ENCODE assay signal across 17 cellular contexts in the genomic region with DNA sequence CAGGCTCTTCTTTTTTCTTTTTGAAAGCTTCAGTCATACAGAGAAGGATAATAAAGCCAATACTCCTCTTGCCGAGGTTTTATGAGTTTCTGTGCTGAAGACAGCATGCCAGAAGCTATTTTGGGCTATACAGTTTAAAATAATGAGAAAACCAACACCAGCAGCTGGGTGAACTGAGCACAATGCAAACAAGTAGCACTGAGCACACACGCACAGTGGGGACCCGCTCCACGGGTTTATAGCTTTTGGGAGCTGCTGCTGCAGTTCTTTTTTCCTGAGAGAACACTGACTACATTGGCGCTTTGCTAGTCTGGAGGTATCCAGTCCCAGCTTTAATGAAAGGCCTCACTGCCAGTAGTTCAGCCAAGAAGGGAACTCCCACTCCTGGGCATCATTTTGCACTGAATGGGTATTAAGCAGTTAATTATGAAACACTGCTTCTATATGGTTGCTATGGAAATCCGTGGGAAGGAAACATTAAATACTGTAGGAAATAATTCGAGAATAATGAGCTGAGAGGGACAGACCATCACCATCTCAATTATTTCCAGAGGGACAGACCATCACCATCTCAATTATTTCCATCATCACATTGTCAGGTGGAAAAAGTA.
DNase-seq lines count a peak whose midpoint lies in the region; ATAC-seq and TF ChIP-seq lines count a peak whose summit lies in the region.
"Had no signal": no experiment of that assay in that cellular context is flagged by ENCODE, and none has a peak within 500 bp of the region (broad histone marks: within the 10 kb centered on the region; RNA-seq: fewer than 3 reads in every experiment).

No MANE protein-coding gene starts in this region.

- H2AFZ ChIP-seq in osteoblast (ENCODE audit: low read length): peak overlapping the region; percentile 70

- H3K27ac Mint-ChIP-seq in activated naive CD4-positive, alpha-beta T cell treated with anti-CD3 and anti-CD28 coated beads, Interleukin-2, amount 50 U/mL, for 72 hours: no peak overlapping the region
- H3K27ac Mint-ChIP-seq in stimulated activated naive B cell treated with anti-CD40 and anti-IgM and Interleukin-4, amounts not matched to agents 10 μg/mL and 1 μg/mL and 100 μg/mL, for 72 hours: no peak overlapping the region
- H3K27ac Mint-ChIP-seq: activated T-helper 2 cell treated with anti-CD3 and anti-CD28 coated beads, Interferon-gamma antibody, Interleukin-2, Interleukin-4, amounts not matched to agents 10 μg/mL and 5 μg/mL and 100 μg/mL, durations not matched to agents 14 hours and 24 hours and 36 hours had no signal

- no peaks in the 10 kb centered on the region for H3K36me3 ChIP-seq in osteoblast (ENCODE audit: insufficient read depth, low read length)
- H3K36me3 ChIP-seq in right lobe of liver: no peaks in the 10 kb centered on the region
- H3K36me3 ChIP-seq: colonic mucosa, MG63 had no signal

- peak overlapping the region in 53 of 59 donors; percentile 1 to 90 (median 63) for H3K27ac ChIP-seq in dorsolateral prefrontal cortex
- H3K27ac ChIP-seq in osteoblast (ENCODE audit: low read depth, low read length): no peak overlapping the region
- H3K27ac ChIP-seq in right lobe of liver: no peak overlapping the region
- H3K27ac ChIP-seq: colonic mucosa had no signal

- peak; percentile 3 for DNase-seq in ELF-1 (ENCODE audit: low read depth, low spot score)
- DNase-seq in NCI-H2227 treated with DMSO at 0.1 percent for 48 hours (lab: John Stamatoyannopoulos, UW): peak; percentile 45
- peak in 4 of 10 donors; percentile 25 to 45 (median 44) for DNase-seq in dorsolateral prefrontal cortex
- no peak for DNase-seq in osteoblast (ENCODE audit: insufficient read length, low spot score, missing footprints)
- DNase-seq in activated naive CD4-positive, alpha-beta T cell treated with anti-CD3 and anti-CD28 coated beads, Interleukin-2, amount 50 U/mL, for 72 hours (ENCODE audit: low spot score in 2 of 2): no peak
- DNase-seq in right lobe of liver: no peak
- no peak for DNase-seq in lower leg skin (ENCODE audit: low spot score in 2 of 2)
- no peak for DNase-seq in stimulated activated naive B cell treated with anti-CD40 and anti-IgM and Interleukin-4, amounts not matched to agents 10 μg/mL and 1 μg/mL and 100 μg/mL, for 72 hours
- DNase-seq: activated CD8-positive, alpha-beta memory T cell treated with anti-CD3 and anti-CD28 coated beads for 24 hours; Calu3; colonic mucosa; erythroblast; GOT3; MG63; PC-3 had no signal

- 57% methylated on average over 4 of the region's 7 CpGs for WGBS in right lobe of liver (ENCODE audit: insufficient coverage, low coverage, low lambda C conversion rate, missing lambda C conversion rate)
- 56 to 59% methylated on average over 7 of the region's 7 CpGs for WGBS in lower leg skin, 2 donors

- H3K36me3 Mint-ChIP-seq in activated naive CD4-positive, alpha-beta T cell treated with anti-CD3 and anti-CD28 coated beads, Interleukin-2, amount 50 U/mL, for 72 hours: no peaks in the 10 kb centered on the region
- no peaks in the 10 kb centered on the region for H3K36me3 Mint-ChIP-seq in stimulated activated naive B cell treated with anti-CD40 and anti-IgM and Interleukin-4, amounts not matched to agents 10 μg/mL and 1 μg/mL and 100 μg/mL, for 72 hours

- peaks cover 0 to 10% of the 10 kb centered on the region in 2 donors for H3K9me3 Mint-ChIP-seq in activated naive CD4-positive, alpha-beta T cell treated with anti-CD3 and anti-CD28 coated beads, Interleukin-2, amount 50 U/mL, for 72 hours
- H3K9me3 Mint-ChIP-seq in stimulated activated naive B cell treated with anti-CD40 and anti-IgM and Interleukin-4, amounts not matched to agents 10 μg/mL and 1 μg/mL and 100 μg/mL, for 72 hours: no peaks in the 10 kb centered on the region
- H3K9me3 Mint-ChIP-seq: activated T-helper 2 cell treated with anti-CD3 and anti-CD28 coated beads, Interferon-gamma antibody, Interleukin-2, Interleukin-4, amounts not matched to agents 10 μg/mL and 5 μg/mL and 100 μg/mL, durations not matched to agents 14 hours and 24 hours and 36 hours had no signal

- H3K79me2 ChIP-seq in osteoblast (ENCODE audit: insufficient read depth, low read length): no peaks in the 10 kb centered on the region

- no peak overlapping the region for H3K4me3 ChIP-seq in dorsolateral prefrontal cortex
- no peak overlapping the region for H3K4me3 ChIP-seq in osteoblast (ENCODE audit: insufficient read depth, low read length)
- no peak overlapping the region for H3K4me3 ChIP-seq in right lobe of liver
- no peak overlapping the region for H3K4me3 ChIP-seq in lower leg skin (ENCODE audit: low read depth, poor library complexity, severe bottlenecking)
- H3K4me3 ChIP-seq: colonic mucosa, MG63 had no signal

- H3K4me1 Mint-ChIP-seq in stimulated activated naive B cell treated with anti-CD40 and anti-IgM and Interleukin-4, amounts not matched to agents 10 μg/mL and 1 μg/mL and 100 μg/mL, for 72 hours: no peaks in the 10 kb centered on the region

- H3K27me3 Mint-ChIP-seq in stimulated activated naive B cell treated with anti-CD40 and anti-IgM and Interleukin-4, amounts not matched to agents 10 μg/mL and 1 μg/mL and 100 μg/mL, for 72 hours: no peaks in the 10 kb centered on the region

- H4K20me1 ChIP-seq in osteoblast (ENCODE audit: insufficient read depth, low read length): no peaks in the 10 kb centered on the region

- intact Hi-C loops in dorsolateral prefrontal cortex (cut with DNase I): no loop called here
- intact Hi-C loops in right lobe of liver (cut with DNase I): no loop called here
- intact Hi-C loops in lower leg skin (cut with DNase I; ENCODE audit: low total_unique reads): no loop called here

- H3K4me3 Mint-ChIP-seq in stimulated activated naive B cell treated with anti-CD40 and anti-IgM and Interleukin-4, amounts not matched to agents 10 μg/mL and 1 μg/mL and 100 μg/mL, for 72 hours: no peak overlapping the region

- TF ChIP-seq CTCF in dorsolateral prefrontal cortex (IDR thresholded peaks at IDR 0.05 in 54 of 56, conservative IDR thresholded peaks at IDR 0.05 in 2 of 56; ENCODE audit: low read depth in 1 of 56, partially characterized antibody in 56 of 56) (no peak), osteoblast (IDR thresholded peaks at IDR 0.05; ENCODE audit: extremely low read depth, low read depth, low read length) (no peak), right lobe of liver (IDR thresholded peaks at IDR 0.05) (no peak), lower leg skin (IDR thresholded peaks at IDR 0.05) (no peak)

- TF ChIP-seq POLR2A in right lobe of liver (IDR thresholded peaks at IDR 0.05) (no peak), lower leg skin (IDR thresholded peaks at IDR 0.05) (no peak)

- H3K4me1 ChIP-seq in osteoblast (ENCODE audit: insufficient read depth, low read length) (no peaks in the 10 kb centered on the region), right lobe of liver (no peaks in the 10 kb centered on the region)
- H3K4me1 ChIP-seq: colonic mucosa had no signal

- ATAC-seq in activated naive CD4-positive, alpha-beta T cell treated with anti-CD3 and anti-CD28 coated beads, Interleukin-2, amount 50 U/mL, for 72 hours: no peak
- ATAC-seq in right lobe of liver: no peak
- ATAC-seq in stimulated activated naive B cell treated with anti-CD40 and anti-IgM and Interleukin-4, amounts not matched to agents 10 μg/mL and 1 μg/mL and 100 μg/mL, for 72 hours (replicated peaks): no peak
- ATAC-seq: PC-3, SK-N-SH treated with all-trans-retinoic acid at 6 μM for 48 hours had no signal

- no peaks in the 10 kb centered on the region for H3K27me3 ChIP-seq in dorsolateral prefrontal cortex
- H3K27me3 ChIP-seq in osteoblast (ENCODE audit: insufficient read depth, low read length): no peaks in the 10 kb centered on the region
- no peaks in the 10 kb centered on the region for H3K27me3 ChIP-seq in right lobe of liver
- H3K27me3 ChIP-seq: colonic mucosa, MG63 had no signal

- H3K9me3 ChIP-seq in osteoblast (ENCODE audit: low read depth, low read length) (no peaks in the 10 kb centered on the region), right lobe of liver (no peaks in the 10 kb centered on the region)
- H3K9me3 ChIP-seq: colonic mucosa, MG63 had no signal

- H3K4me2 ChIP-seq in osteoblast (ENCODE audit: insufficient read depth, low read length): no peak overlapping the region

Comparison
In these comparisons a context has a peak if more than half of its experiments do, and no peak if none do; other contexts are left out.
1. DNase-seq: peak in ELF-1 (single experiment) and NCI-H2227 treated with DMSO at 0.1 percent for 48 hours (single experiment); none in osteoblast (single experiment), activated naive CD4-positive, alpha-beta T cell treated with anti-CD3 and anti-CD28 coated beads, Interleukin-2, amount 50 U/mL, for 72 hours (0 of 2), right lobe of liver (0 of 3), lower leg skin (0 of 2) and stimulated activated naive B cell treated with anti-CD40 and anti-IgM and Interleukin-4, amounts not matched to agents 10 μg/mL and 1 μg/mL and 100 μg/mL, for 72 hours (single experiment).
2. H3K27ac ChIP-seq: peak in dorsolateral prefrontal cortex (53 of 59); none in osteoblast (single experiment) and right lobe of liver (0 of 3).